ENCODE assay signal across 2 cellular contexts in the genomic region with DNA sequence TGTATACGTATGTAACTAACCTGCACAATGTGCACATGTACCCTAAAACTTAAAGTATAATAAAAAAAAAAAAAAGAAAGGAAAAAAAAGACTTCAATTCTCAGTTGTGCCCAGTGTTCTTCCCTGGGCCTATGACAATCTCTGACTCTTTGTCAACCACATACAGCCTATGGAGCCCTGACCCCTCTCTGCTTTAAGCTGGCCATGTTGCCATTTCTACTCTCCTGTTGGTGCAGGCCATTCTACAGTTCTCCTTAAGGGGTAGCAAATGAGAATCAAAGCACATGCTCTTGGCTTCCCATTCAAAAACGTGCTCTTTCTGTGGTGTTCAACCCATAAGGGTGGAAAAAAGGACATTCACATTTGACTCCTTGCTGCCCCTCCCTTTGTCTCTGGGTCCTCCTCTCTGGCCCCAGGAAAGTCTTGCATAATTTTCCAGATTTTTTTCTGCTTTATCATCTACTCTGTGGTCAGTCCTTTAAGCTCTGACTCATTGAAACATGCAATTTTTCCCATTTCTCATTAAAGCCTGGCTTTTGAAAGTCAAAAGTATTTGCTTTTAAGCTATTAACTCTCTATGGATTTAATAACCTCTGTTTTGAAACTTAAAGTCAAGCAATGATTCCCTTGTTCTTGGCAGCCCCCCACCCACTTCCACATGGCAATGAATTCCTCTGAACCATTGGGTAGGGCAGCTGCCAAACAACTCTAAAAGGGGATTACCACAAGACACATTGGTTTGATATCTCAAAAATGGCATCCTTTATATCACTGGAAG.
A peak's percentile ranks its signal among the peaks of the same experiment; 100 is the strongest.
TF ChIP-seq lines count a peak whose summit lies in the region.

No MANE protein-coding gene starts in this region.

TF ChIP-seq in K562, 482 proteins besides CTCF, POLR2A, EP300 and RAD21 (continued from another document):
- TF ChIP-seq, protein P1, sequence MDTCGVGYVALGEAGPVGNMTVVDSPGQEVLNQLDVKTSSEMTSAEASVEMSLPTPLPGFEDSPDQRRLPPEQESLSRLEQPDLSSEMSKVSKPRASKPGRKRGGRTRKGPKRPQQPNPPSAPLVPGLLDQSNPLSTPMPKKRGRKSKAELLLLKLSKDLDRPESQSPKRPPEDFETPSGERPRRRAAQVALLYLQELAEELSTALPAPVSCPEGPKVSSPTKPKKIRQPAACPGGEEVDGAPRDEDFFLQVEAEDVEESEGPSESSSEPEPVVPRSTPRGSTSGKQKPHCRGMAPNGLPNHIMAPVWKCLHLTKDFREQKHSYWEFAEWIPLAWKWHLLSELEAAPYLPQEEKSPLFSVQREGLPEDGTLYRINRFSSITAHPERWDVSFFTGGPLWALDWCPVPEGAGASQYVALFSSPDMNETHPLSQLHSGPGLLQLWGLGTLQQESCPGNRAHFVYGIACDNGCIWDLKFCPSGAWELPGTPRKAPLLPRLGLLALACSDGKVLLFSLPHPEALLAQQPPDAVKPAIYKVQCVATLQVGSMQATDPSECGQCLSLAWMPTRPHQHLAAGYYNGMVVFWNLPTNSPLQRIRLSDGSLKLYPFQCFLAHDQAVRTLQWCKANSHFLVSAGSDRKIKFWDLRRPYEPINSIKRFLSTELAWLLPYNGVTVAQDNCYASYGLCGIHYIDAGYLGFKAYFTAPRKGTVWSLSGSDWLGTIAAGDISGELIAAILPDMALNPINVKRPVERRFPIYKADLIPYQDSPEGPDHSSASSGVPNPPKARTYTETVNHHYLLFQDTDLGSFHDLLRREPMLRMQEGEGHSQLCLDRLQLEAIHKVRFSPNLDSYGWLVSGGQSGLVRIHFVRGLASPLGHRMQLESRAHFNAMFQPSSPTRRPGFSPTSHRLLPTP (IDR thresholded peaks at IDR 0.05; ENCODE audit: borderline replicate concordance, extremely low read depth, insufficient read length), result no peak
- peak; percentile 53 for TF ChIP-seq CEBPG (CRISPR knock-in tag; IDR thresholded peaks at IDR 0.05)
- TF ChIP-seq CEBPG (tag; conservative IDR thresholded peaks at IDR 0.05 in 1 of 2, IDR thresholded peaks at IDR 0.05 in 1 of 2), result peak; percentile 58 to 69; a peak in 3 of 4 replicates

TF ChIP-seq in WTC11, 78 proteins besides CTCF, POLR2A, EP300 and RAD21 (continued from another document):
- TF ChIP-seq, protein P2, sequence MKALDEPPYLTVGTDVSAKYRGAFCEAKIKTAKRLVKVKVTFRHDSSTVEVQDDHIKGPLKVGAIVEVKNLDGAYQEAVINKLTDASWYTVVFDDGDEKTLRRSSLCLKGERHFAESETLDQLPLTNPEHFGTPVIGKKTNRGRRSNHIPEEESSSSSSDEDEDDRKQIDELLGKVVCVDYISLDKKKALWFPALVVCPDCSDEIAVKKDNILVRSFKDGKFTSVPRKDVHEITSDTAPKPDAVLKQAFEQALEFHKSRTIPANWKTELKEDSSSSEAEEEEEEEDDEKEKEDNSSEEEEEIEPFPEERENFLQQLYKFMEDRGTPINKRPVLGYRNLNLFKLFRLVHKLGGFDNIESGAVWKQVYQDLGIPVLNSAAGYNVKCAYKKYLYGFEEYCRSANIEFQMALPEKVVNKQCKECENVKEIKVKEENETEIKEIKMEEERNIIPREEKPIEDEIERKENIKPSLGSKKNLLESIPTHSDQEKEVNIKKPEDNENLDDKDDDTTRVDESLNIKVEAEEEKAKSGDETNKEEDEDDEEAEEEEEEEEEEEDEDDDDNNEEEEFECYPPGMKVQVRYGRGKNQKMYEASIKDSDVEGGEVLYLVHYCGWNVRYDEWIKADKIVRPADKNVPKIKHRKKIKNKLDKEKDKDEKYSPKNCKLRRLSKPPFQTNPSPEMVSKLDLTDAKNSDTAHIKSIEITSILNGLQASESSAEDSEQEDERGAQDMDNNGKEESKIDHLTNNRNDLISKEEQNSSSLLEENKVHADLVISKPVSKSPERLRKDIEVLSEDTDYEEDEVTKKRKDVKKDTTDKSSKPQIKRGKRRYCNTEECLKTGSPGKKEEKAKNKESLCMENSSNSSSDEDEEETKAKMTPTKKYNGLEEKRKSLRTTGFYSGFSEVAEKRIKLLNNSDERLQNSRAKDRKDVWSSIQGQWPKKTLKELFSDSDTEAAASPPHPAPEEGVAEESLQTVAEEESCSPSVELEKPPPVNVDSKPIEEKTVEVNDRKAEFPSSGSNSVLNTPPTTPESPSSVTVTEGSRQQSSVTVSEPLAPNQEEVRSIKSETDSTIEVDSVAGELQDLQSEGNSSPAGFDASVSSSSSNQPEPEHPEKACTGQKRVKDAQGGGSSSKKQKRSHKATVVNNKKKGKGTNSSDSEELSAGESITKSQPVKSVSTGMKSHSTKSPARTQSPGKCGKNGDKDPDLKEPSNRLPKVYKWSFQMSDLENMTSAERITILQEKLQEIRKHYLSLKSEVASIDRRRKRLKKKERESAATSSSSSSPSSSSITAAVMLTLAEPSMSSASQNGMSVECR (CRISPR knock-in tag; IDR thresholded peaks at IDR 0.05; ENCODE audit: borderline replicate concordance), result no peak
- TF ChIP-seq, protein P3, sequence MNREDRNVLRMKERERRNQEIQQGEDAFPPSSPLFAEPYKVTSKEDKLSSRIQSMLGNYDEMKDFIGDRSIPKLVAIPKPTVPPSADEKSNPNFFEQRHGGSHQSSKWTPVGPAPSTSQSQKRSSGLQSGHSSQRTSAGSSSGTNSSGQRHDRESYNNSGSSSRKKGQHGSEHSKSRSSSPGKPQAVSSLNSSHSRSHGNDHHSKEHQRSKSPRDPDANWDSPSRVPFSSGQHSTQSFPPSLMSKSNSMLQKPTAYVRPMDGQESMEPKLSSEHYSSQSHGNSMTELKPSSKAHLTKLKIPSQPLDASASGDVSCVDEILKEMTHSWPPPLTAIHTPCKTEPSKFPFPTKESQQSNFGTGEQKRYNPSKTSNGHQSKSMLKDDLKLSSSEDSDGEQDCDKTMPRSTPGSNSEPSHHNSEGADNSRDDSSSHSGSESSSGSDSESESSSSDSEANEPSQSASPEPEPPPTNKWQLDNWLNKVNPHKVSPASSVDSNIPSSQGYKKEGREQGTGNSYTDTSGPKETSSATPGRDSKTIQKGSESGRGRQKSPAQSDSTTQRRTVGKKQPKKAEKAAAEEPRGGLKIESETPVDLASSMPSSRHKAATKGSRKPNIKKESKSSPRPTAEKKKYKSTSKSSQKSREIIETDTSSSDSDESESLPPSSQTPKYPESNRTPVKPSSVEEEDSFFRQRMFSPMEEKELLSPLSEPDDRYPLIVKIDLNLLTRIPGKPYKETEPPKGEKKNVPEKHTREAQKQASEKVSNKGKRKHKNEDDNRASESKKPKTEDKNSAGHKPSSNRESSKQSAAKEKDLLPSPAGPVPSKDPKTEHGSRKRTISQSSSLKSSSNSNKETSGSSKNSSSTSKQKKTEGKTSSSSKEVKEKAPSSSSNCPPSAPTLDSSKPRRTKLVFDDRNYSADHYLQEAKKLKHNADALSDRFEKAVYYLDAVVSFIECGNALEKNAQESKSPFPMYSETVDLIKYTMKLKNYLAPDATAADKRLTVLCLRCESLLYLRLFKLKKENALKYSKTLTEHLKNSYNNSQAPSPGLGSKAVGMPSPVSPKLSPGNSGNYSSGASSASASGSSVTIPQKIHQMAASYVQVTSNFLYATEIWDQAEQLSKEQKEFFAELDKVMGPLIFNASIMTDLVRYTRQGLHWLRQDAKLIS (CRISPR knock-in tag; IDR thresholded peaks at IDR 0.05; ENCODE audit: borderline replicate concordance), result no peak
- TF ChIP-seq ETV6 (CRISPR knock-in tag; IDR thresholded peaks at IDR 0.05), result no peak
- TF ChIP-seq FOXJ3 (CRISPR knock-in tag; IDR thresholded peaks at IDR 0.05; ENCODE audit: borderline replicate concordance), result no peak
- TF ChIP-seq ESRRA (CRISPR knock-in tag; IDR thresholded peaks at IDR 0.05; ENCODE audit: borderline replicate concordance), result no peak
- no peak for TF ChIP-seq FOXP1 (CRISPR knock-in tag; IDR thresholded peaks at IDR 0.05; ENCODE audit: borderline replicate concordance)
- no peak for TF ChIP-seq IRF2 (CRISPR knock-in tag; IDR thresholded peaks at IDR 0.05; ENCODE audit: borderline replicate concordance, low read depth)
- TF ChIP-seq HMGA2 (CRISPR knock-in tag; IDR thresholded peaks at IDR 0.05), result no peak
